In the genomic region with DNA sequence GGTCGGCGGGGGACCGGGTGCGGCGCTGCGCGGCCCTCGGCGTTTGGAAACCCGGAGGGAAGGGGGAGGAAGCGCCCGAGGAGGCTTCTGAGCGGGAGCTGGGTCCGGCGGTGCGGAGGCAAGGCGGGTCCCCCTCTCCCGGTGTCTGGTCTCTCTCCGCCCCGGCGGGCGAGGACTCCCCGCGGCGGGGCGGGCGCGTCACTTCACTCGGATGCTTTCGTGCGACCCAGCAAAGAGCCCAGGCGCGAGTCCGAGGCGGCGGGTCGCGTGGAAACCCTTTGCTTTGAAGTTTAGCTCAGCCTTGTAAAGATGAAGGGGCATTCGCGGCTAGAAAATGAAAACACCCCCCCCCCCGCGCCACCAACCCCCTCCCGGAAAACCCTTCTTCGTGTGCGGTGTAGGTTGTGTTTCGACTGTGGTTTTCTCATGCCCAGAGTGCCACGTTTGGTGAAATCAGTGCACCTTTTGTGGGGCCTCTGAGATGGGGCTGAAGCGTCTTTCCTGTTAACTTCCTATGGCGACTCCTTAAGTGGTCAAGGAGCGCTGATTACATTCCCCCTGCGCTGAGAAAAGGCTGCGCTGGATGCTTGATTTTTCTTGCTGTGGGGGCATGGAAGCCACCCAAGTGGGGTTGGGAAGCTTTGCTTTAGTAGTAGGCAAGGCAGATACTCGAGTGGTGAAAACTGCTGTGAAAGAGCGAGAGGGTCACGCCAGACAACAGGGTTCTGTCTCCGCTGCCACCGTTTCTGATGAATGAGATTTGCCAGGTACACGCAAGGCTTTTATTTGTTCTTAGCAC, we compare ENCODE assay signal across 9 cellular contexts. TPM values are rescaled to one million over a fixed set of nuclear protein-coding genes. Genes with fewer than 3 reads are reported as not detected.
DNase-seq lines count a peak whose midpoint lies in the region; ATAC-seq and TF ChIP-seq lines count a peak whose summit lies in the region.
"Had no signal": no experiment of that assay in that cellular context is flagged by ENCODE, and none has a peak within 500 bp of the region (broad histone marks: within the 10 kb centered on the region; RNA-seq: fewer than 3 reads in every experiment).

No MANE protein-coding gene starts in this region.

- peak; percentile 26 for ATAC-seq in HG03354 (IDR thresholded peaks at IDR 0.05; ENCODE audit: poor library complexity, severe bottlenecking, unreplicated experiment)
- peak; percentile 62 for ATAC-seq in stimulated activated naive CD8-positive, alpha-beta T cell treated with anti-CD3 and anti-CD28 coated beads, Interleukin-15, amount 100 ng/mL, for 72 hours

- no peaks in the 10 kb centered on the region for H3K27me3 ChIP-seq in endodermal cell (ENCODE audit: control insufficient read depth, insufficient read depth, low read length, poor library complexity, severe bottlenecking)

- peak overlapping the region; percentile 98 for H3K4me3 ChIP-seq in endodermal cell (ENCODE audit: low read length)

- H3K9me3 Mint-ChIP-seq in T-helper 2 cell treated with Interferon-gamma antibody and Interleukin-4, amounts not matched to agents 5 μg/mL and 100 μg/mL, for 36 hours, result no peaks in the 10 kb centered on the region
- no peaks in the 10 kb centered on the region for H3K9me3 Mint-ChIP-seq in endodermal cell
- no peaks in the 10 kb centered on the region for H3K9me3 Mint-ChIP-seq in stimulated activated naive CD8-positive, alpha-beta T cell treated with anti-CD3 and anti-CD28 coated beads, Interleukin-15, amount 100 ng/mL, for 72 hours

- peak overlapping the region; percentile 80 for H3K9ac ChIP-seq in endodermal cell (ENCODE audit: extremely low read depth, low read length, poor library complexity, severe bottlenecking)

- peaks cover 6% of the 10 kb centered on the region for H3K4me1 ChIP-seq in endodermal cell (ENCODE audit: control insufficient read depth, insufficient read depth, low read length)

- H3K9me3 ChIP-seq in endodermal cell (ENCODE audit: control insufficient read depth, low read length), result no peaks in the 10 kb centered on the region

- TF ChIP-seq CTCF in endodermal cell (conservative IDR thresholded peaks at IDR 0.05), result no peak

- H3K4me3 Mint-ChIP-seq in T-helper 2 cell treated with Interferon-gamma antibody and Interleukin-4, amounts not matched to agents 5 μg/mL and 100 μg/mL, for 36 hours, result peak overlapping the region; percentile 76
- H3K4me3 Mint-ChIP-seq in endodermal cell, result peak overlapping the region; percentile 80
- H3K4me3 Mint-ChIP-seq in stimulated activated naive CD8-positive, alpha-beta T cell treated with anti-CD3 and anti-CD28 coated beads, Interleukin-15, amount 100 ng/mL, for 72 hours, result peak overlapping the region; percentile 79 to 82

- 0 to 2% methylated on average over 8 to 54 of the region's 58 CpGs for WGBS in endodermal cell (ENCODE audit: insufficient coverage in 1 of 2, insufficient read length in 1 of 2), 2 experiments

- no peaks in the 10 kb centered on the region for H3K36me3 ChIP-seq in endodermal cell (ENCODE audit: control insufficient read depth, insufficient read depth, low read length)

- peaks cover 59% of the 10 kb centered on the region for H3K27me3 Mint-ChIP-seq in T-helper 2 cell treated with Interferon-gamma antibody and Interleukin-4, amounts not matched to agents 5 μg/mL and 100 μg/mL, for 36 hours (ENCODE audit: low read depth)
- H3K27me3 Mint-ChIP-seq in endodermal cell (ENCODE audit: insufficient read depth), result peaks cover 35% of the 10 kb centered on the region
- H3K27me3 Mint-ChIP-seq in stimulated activated naive CD8-positive, alpha-beta T cell treated with anti-CD3 and anti-CD28 coated beads, Interleukin-15, amount 100 ng/mL, for 72 hours, result peaks cover 30% of the 10 kb centered on the region

- no peak overlapping the region for H3K27ac Mint-ChIP-seq in T-helper 2 cell treated with Interferon-gamma antibody and Interleukin-4, amounts not matched to agents 5 μg/mL and 100 μg/mL, for 36 hours
- peak overlapping the region; percentile 94 for H3K27ac Mint-ChIP-seq in endodermal cell
- peak overlapping the region; percentile 87 to 96 for H3K27ac Mint-ChIP-seq in stimulated activated naive CD8-positive, alpha-beta T cell treated with anti-CD3 and anti-CD28 coated beads, Interleukin-15, amount 100 ng/mL, for 72 hours

- H3K36me3 Mint-ChIP-seq in T-helper 2 cell treated with Interferon-gamma antibody and Interleukin-4, amounts not matched to agents 5 μg/mL and 100 μg/mL, for 36 hours (ENCODE audit: low read depth), result no peaks in the 10 kb centered on the region
- H3K36me3 Mint-ChIP-seq in endodermal cell (ENCODE audit: low read depth), result no peaks in the 10 kb centered on the region

- H3K27ac ChIP-seq in endodermal cell (ENCODE audit: low read depth, low read length), result peak overlapping the region; percentile 82

- H3K4me1 Mint-ChIP-seq in T-helper 2 cell treated with Interferon-gamma antibody and Interleukin-4, amounts not matched to agents 5 μg/mL and 100 μg/mL, for 36 hours (ENCODE audit: low read depth), result peaks cover 19% of the 10 kb centered on the region
- H3K4me1 Mint-ChIP-seq in endodermal cell, result peaks cover 31% of the 10 kb centered on the region
- peaks cover 39% of the 10 kb centered on the region for H3K4me1 Mint-ChIP-seq in stimulated activated naive CD8-positive, alpha-beta T cell treated with anti-CD3 and anti-CD28 coated beads, Interleukin-15, amount 100 ng/mL, for 72 hours

- peak; percentile 50 to 65 for DNase-seq in NCI-H2081 (lab: John Stamatoyannopoulos, UW)
- no peak for DNase-seq in NCI-H2081 treated with DMSO at 0.1 percent for 48 hours (lab: John Stamatoyannopoulos, UW)
- peak; percentile 17 for DNase-seq in T-helper 2 cell treated with Interferon-gamma antibody and Interleukin-4, amounts not matched to agents 5 μg/mL and 100 μg/mL, for 36 hours (ENCODE audit: low spot score)
- peak; percentile 69 for DNase-seq in endodermal cell
- DNase-seq in medulla oblongata (ENCODE audit: extremely low spot score), result peak; percentile 48
- peak; percentile 61 for DNase-seq in stimulated activated naive CD8-positive, alpha-beta T cell treated with anti-CD3 and anti-CD28 coated beads, Interleukin-15, amount 100 ng/mL, for 72 hours
- DNase-seq in amniotic stem cell (lab: John Stamatoyannopoulos, UW), result no peak
- DNase-seq: DND-41 had no signal

RNA-seq across cellular contexts. Expression of gene GNAI1, which starts 0.9 kb away (rescaled TPM):
- 10 to 100 TPM; 21.5 to 27.0 TPM for total RNA-seq in endodermal cell
- 34.3 TPM for polyA plus RNA-seq in endodermal cell (2013, experiment 1 of 2)
- polyA plus RNA-seq in endodermal cell (2013, experiment 2 of 2), result 28.9 TPM

Comparison
In these comparisons a context has a peak if more than half of its experiments do, and no peak if none do; other contexts are left out.
1. DNase-seq: peak in NCI-H2081 (2 of 2), T-helper 2 cell treated with Interferon-gamma antibody and Interleukin-4, amounts not matched to agents 5 μg/mL and 100 μg/mL, for 36 hours (single experiment), endodermal cell (single experiment), medulla oblongata (single experiment) and stimulated activated naive CD8-positive, alpha-beta T cell treated with anti-CD3 and anti-CD28 coated beads, Interleukin-15, amount 100 ng/mL, for 72 hours (2 of 2); none in NCI-H2081 treated with DMSO at 0.1 percent for 48 hours (single experiment) and amniotic stem cell (single experiment).
2. Peak in every context shown above with its lines, with median percentiles within 50 percentile points of each other: H3K4me3 Mint-ChIP-seq.